35 cellular contexts compared by ENCODE assay signal in genomic region chr3:37730825-37731224, GRCh38.
"Had no signal": no experiment of that assay in that cellular context is flagged by ENCODE, and none has a peak within 500 bp of the region (broad histone marks: within the 10 kb centered on the region; RNA-seq: fewer than 3 reads in every experiment).

No MANE protein-coding gene starts in this region.

- H3K27ac Mint-ChIP-seq: activated CD4-positive, alpha-beta memory T cell treated with anti-CD3 and anti-CD28 coated beads, Interleukin-2, amount 10 ng/mL, durations not matched to agents 7 days and 5 days; activated CD8-positive, alpha-beta memory T cell treated with anti-CD3 and anti-CD28 coated beads, Interleukin-2, amount 10 ng/mL, durations not matched to agents 7 days and 5 days; activated naive CD4-positive, alpha-beta T cell treated with anti-CD3 and anti-CD28 coated beads, Interleukin-2, amount 10 ng/mL, durations not matched to agents 7 days and 5 days; activated naive CD8-positive, alpha-beta T cell; activated naive CD8-positive, alpha-beta T cell treated with anti-CD3 and anti-CD28 coated beads, Interleukin-2, amount 50 U/mL, for 24 hours had no signal

- H3K27me3 ChIP-seq: Peyer's patch had no signal

- H3K4me3 ChIP-seq: Peyer's patch had no signal

- H3K4me1 ChIP-seq: Peyer's patch had no signal

- H3K9me3 ChIP-seq: Peyer's patch had no signal

- ATAC-seq: activated CD8-positive, alpha-beta memory T cell treated with anti-CD3 and anti-CD28 coated beads, Interleukin-2, amount 10 ng/mL, durations not matched to agents 7 days and 5 days; activated naive CD8-positive, alpha-beta T cell treated with anti-CD3 and anti-CD28 coated beads, Interleukin-2, amount 50 U/mL, for 24 hours; PC-3 had no signal

- H3K27ac ChIP-seq: brain microvascular endothelial cell, KMS-11, Peyer's patch, RWPE1, WERI-Rb-1 had no signal

- H3K9ac ChIP-seq: KMS-11 had no signal

- H3K9me3 Mint-ChIP-seq: activated CD4-positive, alpha-beta memory T cell treated with anti-CD3 and anti-CD28 coated beads, Interleukin-2, amount 10 ng/mL, durations not matched to agents 7 days and 5 days; activated naive CD4-positive, alpha-beta T cell treated with anti-CD3 and anti-CD28 coated beads, Interleukin-2, amount 10 ng/mL, durations not matched to agents 7 days and 5 days; activated naive CD8-positive, alpha-beta T cell treated with anti-CD3 and anti-CD28 coated beads, Interleukin-2, amount 50 U/mL, for 24 hours had no signal

- H3K36me3 Mint-ChIP-seq: activated CD8-positive, alpha-beta memory T cell treated with anti-CD3 and anti-CD28 coated beads, Interleukin-2, amount 10 ng/mL, durations not matched to agents 7 days and 5 days; activated naive CD4-positive, alpha-beta T cell treated with anti-CD3 and anti-CD28 coated beads, Interleukin-2, amount 10 ng/mL, durations not matched to agents 7 days and 5 days; activated naive CD8-positive, alpha-beta T cell had no signal

- DNase-seq: activated CD4-positive, alpha-beta memory T cell treated with anti-CD3 and anti-CD28 coated beads, Interleukin-2, amount 10 ng/mL, durations not matched to agents 7 days and 5 days; activated CD4-positive, alpha-beta T cell treated with anti-CD3 and anti-CD28 coated beads for 1 hour; activated CD4-positive, alpha-beta T cell treated with anti-CD3 and anti-CD28 coated beads for 48 hours; activated CD4-positive, CD25-positive, alpha-beta regulatory T cell; activated CD8-positive, alpha-beta memory T cell treated with anti-CD3 and anti-CD28 coated beads for 24 hours; activated CD8-positive, alpha-beta memory T cell treated with anti-CD3 and anti-CD28 coated beads, Interleukin-2, amount 10 ng/mL, durations not matched to agents 7 days and 5 days; activated CD8-positive, alpha-beta memory T cell treated with anti-CD3 and anti-CD28 coated beads, Interleukin-2, amount 50 U/mL, for 48 hours; activated effector memory CD4-positive, alpha-beta T cell treated with Interleukin-2 at 50 U/mL for 16 hours; activated naive CD4-positive, alpha-beta T cell treated with anti-CD3 and anti-CD28 coated beads, Interleukin-2, amount 10 ng/mL, durations not matched to agents 7 days and 5 days; activated naive CD8-positive, alpha-beta T cell treated with anti-CD3 and anti-CD28 coated beads, Interleukin-2, amount 50 U/mL, for 24 hours; activated T-cell treated with anti-CD3 and anti-CD28 coated beads, Interleukin-2, amount 50 U/mL, for 48 hours; amniotic stem cell; brain microvascular endothelial cell; central memory CD4-positive, alpha-beta T cell; MM.1S; MV-4-11; NCI-H1092; NCI-H1436 treated with DMSO at 0.1 percent for 48 hours; NCI-H1694 treated with DMSO at 0.1 percent for 48 hours; NCI-H2029; NCI-H226; NCI-H446 treated with DMSO at 0.1 percent for 48 hours; NCI-H524; NK-92 treated with Interleukin-12 subunit alpha and Interleukin-12 subunit beta, amount 100 ng/mL, for 24 hours; PC-3; Peyer's patch; Right ventricle myocardium superior; SW 1271; T-helper 1 cell; T-helper 2 cell; T-helper 9 cell; WERI-Rb-1 had no signal

- H3K4me1 Mint-ChIP-seq: activated CD4-positive, alpha-beta memory T cell treated with anti-CD3 and anti-CD28 coated beads, Interleukin-2, amount 10 ng/mL, durations not matched to agents 7 days and 5 days; activated CD8-positive, alpha-beta memory T cell treated with anti-CD3 and anti-CD28 coated beads, Interleukin-2, amount 10 ng/mL, durations not matched to agents 7 days and 5 days; activated naive CD4-positive, alpha-beta T cell treated with anti-CD3 and anti-CD28 coated beads, Interleukin-2, amount 10 ng/mL, durations not matched to agents 7 days and 5 days; activated naive CD8-positive, alpha-beta T cell treated with anti-CD3 and anti-CD28 coated beads, Interleukin-2, amount 50 U/mL, for 24 hours had no signal

- H3K36me3 ChIP-seq: brain microvascular endothelial cell, Peyer's patch, WERI-Rb-1 had no signal

- H3K4me3 Mint-ChIP-seq: activated CD4-positive, alpha-beta memory T cell treated with anti-CD3 and anti-CD28 coated beads, Interleukin-2, amount 10 ng/mL, durations not matched to agents 7 days and 5 days; activated CD8-positive, alpha-beta memory T cell treated with anti-CD3 and anti-CD28 coated beads, Interleukin-2, amount 10 ng/mL, durations not matched to agents 7 days and 5 days; activated naive CD4-positive, alpha-beta T cell treated with anti-CD3 and anti-CD28 coated beads, Interleukin-2, amount 10 ng/mL, durations not matched to agents 7 days and 5 days; activated naive CD8-positive, alpha-beta T cell; activated naive CD8-positive, alpha-beta T cell treated with anti-CD3 and anti-CD28 coated beads, Interleukin-2, amount 50 U/mL, for 24 hours had no signal

- H3K4me2 ChIP-seq: KMS-11 had no signal
